8 cellular contexts compared by ENCODE assay signal in genomic region chr2:3517948-3518495, GRCh38.
DNase-seq lines count a peak whose midpoint lies in the region; ATAC-seq lines count a peak whose summit lies in the region.

No MANE protein-coding gene starts in this region.

- no peak for ATAC-seq in GM21381 (IDR thresholded peaks at IDR 0.05; ENCODE audit: unreplicated experiment)
- ATAC-seq in HG02885 (IDR thresholded peaks at IDR 0.05; ENCODE audit: poor library complexity, unreplicated experiment): no peak

- DNase-seq in OCI-M1 (lab: John Stamatoyannopoulos, UW) (peak; percentile 34), epithelial cell of prostate (ENCODE audit: low read depth, low spot score) (no peak), pons (ENCODE audit: low spot score) (peak; percentile 39), COLO829 (ENCODE audit: low spot score) (no peak)
- no peak for DNase-seq in activated effector memory CD4-positive, alpha-beta T cell treated with anti-CD3 and anti-CD28 coated beads, Interleukin-2, amount 50 U/mL, for 16 hours

- H3K36me3 ChIP-seq in ES-I3 (ENCODE audit: insufficient read depth, low read length): peaks cover 4% of the 10 kb centered on the region; the same call in 1 of the 2 replicates

- H3K9me3 ChIP-seq in ES-I3 (ENCODE audit: control insufficient read depth, insufficient read depth, low read length): no peaks in the 10 kb centered on the region; the same call in 1 of the 2 replicates

- H3K27ac ChIP-seq in epithelial cell of prostate: peak overlapping the region; percentile 76

- peak overlapping the region; percentile 87 for H3K9ac ChIP-seq in ES-I3 (ENCODE audit: low read depth, low read length)

- H3K4me1 ChIP-seq in ES-I3 (ENCODE audit: insufficient read depth, low read length): no peaks in the 10 kb centered on the region

Comparison
In these comparisons a context has a peak if more than half of its experiments do, and no peak if none do; other contexts are left out.
1. DNase-seq: peak in OCI-M1 (single experiment) and pons (single experiment); none in epithelial cell of prostate (single experiment), activated effector memory CD4-positive, alpha-beta T cell treated with anti-CD3 and anti-CD28 coated beads, Interleukin-2, amount 50 U/mL, for 16 hours (single experiment) and COLO829 (single experiment).